ENCODE assay signal across 8 cellular contexts in genomic region chr14:67515386-67516079, GRCh38. TPM values are rescaled to one million over a fixed set of nuclear protein-coding genes. Genes with fewer than 3 reads are reported as not detected.
DNase-seq lines count a peak whose midpoint lies in the region; ATAC-seq and TF ChIP-seq lines count a peak whose summit lies in the region.

No MANE protein-coding gene starts in this region.

- TF ChIP-seq CTCF in neural cell (IDR thresholded peaks at IDR 0.05; ENCODE audit: poor library complexity, severe bottlenecking): peak; percentile 8

- H3K9me3 ChIP-seq in esophagus (ENCODE audit: control insufficient read depth in 2 of 2, insufficient read depth in 1 of 2, low read depth in 1 of 2, low read length in 1 of 2) (no peaks in the 10 kb centered on the region), neural cell (ENCODE audit: low read length) (no peaks in the 10 kb centered on the region)

- H4K20me1 ChIP-seq in neural cell (ENCODE audit: insufficient read depth): no peaks in the 10 kb centered on the region

- peak; percentile 52 for ATAC-seq in HG03280 (IDR thresholded peaks at IDR 0.05; ENCODE audit: unreplicated experiment)

- H2AFZ ChIP-seq in neural cell (ENCODE audit: low read depth, low read length): no peak overlapping the region

- H3K4me2 ChIP-seq in neural cell (ENCODE audit: low read length): no peak overlapping the region

- H3K27ac ChIP-seq in esophagus (ENCODE audit: low read depth in 2 of 2, low read length in 1 of 2) (peak overlapping the region in 1 of 2 donors; percentile 38), neural cell (ENCODE audit: low read length) (no peak overlapping the region)

- no peak for TF ChIP-seq EP300 in neural cell (conservative IDR thresholded peaks at IDR 0.05; ENCODE audit: poor library complexity, severe bottlenecking)

- no peaks in the 10 kb centered on the region for H3K79me2 ChIP-seq in neural cell (replicated peaks; ENCODE audit: insufficient read depth, low read length)

- H3K9me2 ChIP-seq in neural cell (ENCODE audit: insufficient read depth, low read length): no peaks in the 10 kb centered on the region

- DNase-seq in NCI-H82 (lab: John Stamatoyannopoulos, UW): peak; percentile 35
- DNase-seq in NCI-H82 treated with DMSO at 0.1 percent for 48 hours (lab: John Stamatoyannopoulos, UW; ENCODE audit: unreplicated experiment): no peak
- peak; percentile 39 to 49 for DNase-seq in activated CD4-positive, alpha-beta T cell treated with anti-CD3 and anti-CD28 coated beads, Interleukin-2, amount 50 U/mL, for 48 hours
- DNase-seq in pons (ENCODE audit: low spot score): no peak
- no peak for DNase-seq in HCEC 1CT

- peaks cover 0 to 6% of the 10 kb centered on the region in 2 donors for H3K4me1 ChIP-seq in esophagus (ENCODE audit: control insufficient read depth in 2 of 2, insufficient read depth in 2 of 2, low read length in 1 of 2)

- WGBS in esophagus, 2 donors: 6% methylated on average over 28 to 45 of the region's 45 CpGs

- H3K9ac ChIP-seq in neural cell (ENCODE audit: low read length): peak overlapping the region; percentile 41

- no peak for TF ChIP-seq RAD21 in neural cell (conservative IDR thresholded peaks at IDR 0.05)

- peak overlapping the region; percentile 84 to 91 for H3K4me3 ChIP-seq in esophagus (ENCODE audit: low read depth in 1 of 2, low read length in 2 of 2)
- H3K4me3 ChIP-seq in neural cell (ENCODE audit: low read length): peak overlapping the region; percentile 74

- H3K36me3 ChIP-seq in esophagus (ENCODE audit: control insufficient read depth in 2 of 2, insufficient read depth in 2 of 2, low read length in 1 of 2): no peaks in the 10 kb centered on the region
- H3K36me3 ChIP-seq in neural cell (ENCODE audit: insufficient read depth, low read length): no peaks in the 10 kb centered on the region

- no peaks in the 10 kb centered on the region for H3F3A ChIP-seq in neural cell (ENCODE audit: insufficient read depth, low read length, poor library complexity, severe bottlenecking)

- H3K27me3 ChIP-seq in esophagus (ENCODE audit: control insufficient read depth in 1 of 2, insufficient read depth in 2 of 2, low read length in 2 of 2): no peaks in the 10 kb centered on the region
- H3K27me3 ChIP-seq in neural cell (ENCODE audit: insufficient read depth, low read depth, low read length): peaks cover 40% of the 10 kb centered on the region

TF ChIP-seq in neural cell, 6 proteins besides CTCF, POLR2A, EP300 and RAD21:
- TF ChIP-seq SMC3 (conservative IDR thresholded peaks at IDR 0.05; ENCODE audit: poor library complexity) (no peak), MXI1 (conservative IDR thresholded peaks at IDR 0.05; ENCODE audit: poor library complexity, severe bottlenecking) (peak; percentile 56)

RNA-seq across cellular contexts. Expression of gene PLEKHH1, which starts 17.6 kb away (rescaled TPM):
- polyA plus RNA-seq in esophagus (10 to 100 TPM in 1 of 2 donors, 1 to 10 TPM in 1; 2.4 to 10.3 TPM), neural cell (32.1 and 34.1 TPM in 2 replicates)
- 26.8 and 28.1 TPM in 2 replicates for polyA minus RNA-seq in neural cell

RNA-seq across cellular contexts. Expression of gene TMEM229B, which starts 27.0 kb away (rescaled TPM):
- polyA plus RNA-seq in esophagus: under 1 TPM; 0.26 to 0.28 TPM
- 4.2 and 7.9 TPM in 2 replicates for polyA plus RNA-seq in neural cell
- 13.1 TPM in 2 replicates for polyA minus RNA-seq in neural cell

Comparison
In these comparisons a context has a peak if more than half of its experiments do, and no peak if none do; other contexts are left out.
1. DNase-seq: peak in NCI-H82 (single experiment) and activated CD4-positive, alpha-beta T cell treated with anti-CD3 and anti-CD28 coated beads, Interleukin-2, amount 50 U/mL, for 48 hours (2 of 2); none in NCI-H82 treated with DMSO at 0.1 percent for 48 hours (single experiment), pons (single experiment) and HCEC 1CT (single experiment).